8 cellular contexts compared by ENCODE assay signal in genomic region chr1:23867542-23867952, GRCh38. TPM values are rescaled to one million over a fixed set of nuclear protein-coding genes. Genes with fewer than 3 reads are reported as not detected.
DNase-seq lines count a peak whose midpoint lies in the region; ATAC-seq and TF ChIP-seq lines count a peak whose summit lies in the region.

No MANE protein-coding gene starts in this region.

- no peak overlapping the region for H3K27ac ChIP-seq in urinary bladder (ENCODE audit: low read depth)

- 1 to 35% methylated on average over 2 to 12 of the region's 24 CpGs for WGBS in lower leg skin, 2 donors
- WGBS in urinary bladder = 5% methylated on average over 24 of the region's 24 CpGs

- intact Hi-C loops in activated CD4-positive, alpha-beta T cell treated with anti-CD3 and anti-CD28 coated beads, Interleukin-2, amount 10 ng/mL, durations not matched to agents 24 days and 14 days (cut with micrococcal nuclease) = no loop called here
- intact Hi-C loops in lower leg skin (cut with DNase I; ENCODE audit: low total_unique reads) = no loop called here

- H3K36me3 ChIP-seq in urinary bladder (ENCODE audit: insufficient read depth) = peaks cover 1% of the 10 kb centered on the region

- in situ Hi-C loops in astrocyte of the spinal cord (cut with HindIII; ENCODE audit: low sequenced_read_pairs) = no loop called here

- H3K4me3 Mint-ChIP-seq in activated CD4-positive, alpha-beta T cell treated with anti-CD3 and anti-CD28 coated beads, Interleukin-2, amount 10 ng/mL, durations not matched to agents 24 days and 14 days = peak overlapping the region; percentile 81

- no peak for TF ChIP-seq CTCF in astrocyte of the spinal cord (IDR thresholded peaks at IDR 0.05; ENCODE audit: low read depth, low read length)
- TF ChIP-seq CTCF in lower leg skin (IDR thresholded peaks at IDR 0.05) = no peak

- H3K27ac Mint-ChIP-seq in activated CD4-positive, alpha-beta T cell treated with anti-CD3 and anti-CD28 coated beads, Interleukin-2, amount 10 ng/mL, durations not matched to agents 24 days and 14 days = peak overlapping the region; percentile 24

- ATAC-seq in HG03521 (IDR thresholded peaks at IDR 0.05; ENCODE audit: unreplicated experiment) (peak; percentile 15), HG03457 (IDR thresholded peaks at IDR 0.05; ENCODE audit: unreplicated experiment) (no peak)

- peaks cover 9% of the 10 kb centered on the region for H3K27me3 Mint-ChIP-seq in activated CD4-positive, alpha-beta T cell treated with anti-CD3 and anti-CD28 coated beads, Interleukin-2, amount 10 ng/mL, durations not matched to agents 24 days and 14 days

- H3K4me1 Mint-ChIP-seq in activated CD4-positive, alpha-beta T cell treated with anti-CD3 and anti-CD28 coated beads, Interleukin-2, amount 10 ng/mL, durations not matched to agents 24 days and 14 days = peaks cover 21% of the 10 kb centered on the region

- peaks cover 3% of the 10 kb centered on the region for H3K36me3 Mint-ChIP-seq in activated CD4-positive, alpha-beta T cell treated with anti-CD3 and anti-CD28 coated beads, Interleukin-2, amount 10 ng/mL, durations not matched to agents 24 days and 14 days (ENCODE audit: low read depth)

- no peak for DNase-seq in activated CD4-positive, alpha-beta T cell treated with anti-CD3 and anti-CD28 coated beads, Interleukin-2, amount 10 ng/mL, durations not matched to agents 24 days and 14 days
- DNase-seq in activated CD4-positive, alpha-beta T cell treated with anti-CD3 and anti-CD28 coated beads, Interleukin-2, amount 50 U/mL, for 4 hours = no peak
- DNase-seq in astrocyte of the spinal cord (ENCODE audit: low read depth, low spot score) (no peak), lower leg skin (ENCODE audit: low spot score in 2 of 2) (no peak)
- no peak for DNase-seq in activated CD4-positive, CD25-positive, alpha-beta regulatory T cell treated with anti-CD3 and anti-CD28 coated beads, Interleukin-2, amount 50 U/mL, for 72 hours

- H3K4me1 ChIP-seq in urinary bladder (ENCODE audit: insufficient read depth) = no peaks in the 10 kb centered on the region

- peak overlapping the region; percentile 71 for H3K4me3 ChIP-seq in astrocyte of the spinal cord (ENCODE audit: low read depth, low read length)
- peak overlapping the region; percentile 61 for H3K4me3 ChIP-seq in lower leg skin (ENCODE audit: low read depth, poor library complexity, severe bottlenecking)
- peak overlapping the region; percentile 66 for H3K4me3 ChIP-seq in urinary bladder (ENCODE audit: low read depth, low read length)

- H3K9me3 Mint-ChIP-seq in activated CD4-positive, alpha-beta T cell treated with anti-CD3 and anti-CD28 coated beads, Interleukin-2, amount 10 ng/mL, durations not matched to agents 24 days and 14 days = no peaks in the 10 kb centered on the region

- TF ChIP-seq POLR2A in lower leg skin (IDR thresholded peaks at IDR 0.05) = no peak

RNA-seq across cellular contexts. Expression of gene FUCA1, which starts 0.5 kb away (rescaled TPM):
- 3.4 and 3.5 TPM in 2 replicates for total RNA-seq in activated CD4-positive, alpha-beta T cell treated with anti-CD3 and anti-CD28 coated beads, Interleukin-2, amount 10 ng/mL, durations not matched to agents 24 days and 14 days
- 10 to 100 TPM; 11.6 to 23.5 (median 18.7) TPM for total RNA-seq in lower leg skin
- 34.9 TPM for total RNA-seq in urinary bladder
- polyA plus RNA-seq in urinary bladder = 37.0 TPM

RNA-seq across cellular contexts. Expression of gene HMGCL, which starts 42.3 kb away (rescaled TPM):
- 20.4 and 20.7 TPM in 2 replicates for total RNA-seq in activated CD4-positive, alpha-beta T cell treated with anti-CD3 and anti-CD28 coated beads, Interleukin-2, amount 10 ng/mL, durations not matched to agents 24 days and 14 days
- total RNA-seq in lower leg skin (10 to 100 TPM; 30.9 to 44.9 (median 36.0) TPM), urinary bladder (29.3 TPM)
- 42.3 TPM for polyA plus RNA-seq in urinary bladder

RNA-seq across cellular contexts. Expression of gene CNR2, which starts 45.6 kb away (rescaled TPM):
- 0.02 TPM in 1 of 2 replicates, not detected in the other for total RNA-seq in activated CD4-positive, alpha-beta T cell treated with anti-CD3 and anti-CD28 coated beads, Interleukin-2, amount 10 ng/mL, durations not matched to agents 24 days and 14 days
- total RNA-seq in lower leg skin (not detected), urinary bladder (0.11 TPM)
- polyA plus RNA-seq in urinary bladder = not detected
